In genomic region chr14:32697704-32698103, GRCh38 we compare ENCODE assay signal across 17 cellular contexts.
DNase-seq lines count a peak whose midpoint lies in the region; FAIRE-seq and TF ChIP-seq lines count a peak whose summit lies in the region.
"Had no signal": no experiment of that assay in that cellular context is flagged by ENCODE, and none has a peak within 500 bp of the region (broad histone marks: within the 10 kb centered on the region; RNA-seq: fewer than 3 reads in every experiment).

No MANE protein-coding gene starts in this region.

- no peak overlapping the region for H2AFZ ChIP-seq in endothelial cell of umbilical vein (ENCODE audit: low read depth, low read length)

- intact Hi-C loops in endothelial cell of umbilical vein (cut with micrococcal nuclease), result loop anchor here (5.0 kb wide), 1 partner anchor 235 kb away; no protein-coding TSS in a partner anchor

- H3K36me3 ChIP-seq in endothelial cell of umbilical vein (ENCODE audit: control insufficient read depth in 2 of 2, extremely low read depth in 1 of 2, insufficient read depth in 2 of 2, low read length in 2 of 2), result no peaks in the 10 kb centered on the region

- H3K27me3 ChIP-seq in endothelial cell of umbilical vein (ENCODE audit: control insufficient read depth in 2 of 2, insufficient read depth in 2 of 2, low read length in 2 of 2), result peaks cover 0 to 2% of the 10 kb centered on the region in 2 experiments

- H3K9ac ChIP-seq in endothelial cell of umbilical vein (replicated peaks; ENCODE audit: extremely low read depth, insufficient read depth, low read length), result no peak overlapping the region

- H3K9me3 ChIP-seq in endothelial cell of umbilical vein (replicated peaks; ENCODE audit: control insufficient read depth, insufficient read depth, low read length), result no peaks in the 10 kb centered on the region

- TF ChIP-seq CTCF in endothelial cell of umbilical vein (IDR thresholded peaks at IDR 0.05; ENCODE audit: extremely low read depth in 1 of 2, insufficient read depth in 1 of 2, low read depth in 1 of 2, low read length in 2 of 2), result no peak

- no peak for TF ChIP-seq POLR2A in endothelial cell of umbilical vein (IDR thresholded peaks at IDR 0.05; ENCODE audit: low read depth, low read length)

- no peaks in the 10 kb centered on the region for H3K9me1 ChIP-seq in endothelial cell of umbilical vein (replicated peaks; ENCODE audit: control insufficient read depth, extremely low read depth, insufficient read depth, low read length)

- peaks cover 7% of the 10 kb centered on the region for H3K4me1 ChIP-seq in endothelial cell of umbilical vein (ENCODE audit: control insufficient read depth, extremely low read depth, insufficient read depth, low read length)

- POLR2A ChIA-PET in endothelial cell of umbilical vein (lab: Charles Lee), result no interaction called here

- dilution Hi-C loops in endothelial cell of umbilical vein (cut with MboI; ENCODE audit: extremely low pct_ligation_motif_present, low sequenced_read_pairs), result no loop called here

- no peak overlapping the region for H3K4me2 ChIP-seq in endothelial cell of umbilical vein (ENCODE audit: insufficient read depth, low read length)

- no TSS peak for BruUV-seq in endothelial cell of umbilical vein (replicated peaks; lab: Mats Ljungman, UMichigan)

- no peaks in the 10 kb centered on the region for H3K79me2 ChIP-seq in endothelial cell of umbilical vein (ENCODE audit: control insufficient read depth, insufficient read depth, low read length)

- peak; percentile 67 for FAIRE-seq in endothelial cell of umbilical vein (lab: Jason Lieb, UNC)
- FAIRE-seq: GM12891 had no signal

- in situ Hi-C loops in Caki2 (cut with HindIII; ENCODE audit: low pct_unique_long_range_greater_than_20kb, low sequenced_read_pairs), result no loop called here

- no peaks in the 10 kb centered on the region for H4K20me1 ChIP-seq in endothelial cell of umbilical vein (replicated peaks; ENCODE audit: control insufficient read depth, extremely low read depth, insufficient read depth, low read length)

- no peak overlapping the region for H3K4me3 ChIP-seq in endothelial cell of umbilical vein (replicated peaks in 1 of 3; ENCODE audit: insufficient read depth in 1 of 3, low read depth in 1 of 3, low read length in 3 of 3)

- CTCF ChIA-PET in endothelial cell of umbilical vein (lab: Charles Lee), result no interaction called here

- DNase-seq in Caki2 (ENCODE audit: low read depth), result peak; percentile 43
- peak; percentile 76 for DNase-seq in RPMI7951 (ENCODE audit: low read depth)
- DNase-seq in endothelial cell of umbilical vein (ENCODE audit: low read depth, low spot score), result peak; percentile 27
- peak; percentile 95 for DNase-seq in renal cortical epithelial cell (ENCODE audit: low read depth)
- no peak for DNase-seq in activated effector memory CD4-positive, alpha-beta T cell treated with Interleukin-2 at 50 U/mL for 16 hours
- no peak for DNase-seq in NCI-H187 treated with DMSO at 0.1 percent for 48 hours (lab: John Stamatoyannopoulos, UW)
- DNase-seq in hippocampal formation (lab: John Stamatoyannopoulos, UW), result no peak
- DNase-seq in stimulated activated CD8-positive, alpha-beta memory T cell treated with anti-CD3 and anti-CD28 coated beads, Interleukin-4, amount 100 ng/mL, for 48 hours, result no peak
- DNase-seq: activated naive CD8-positive, alpha-beta T cell treated with anti-CD3 and anti-CD28 coated beads, Interleukin-2, amount 10 ng/mL, durations not matched to agents 7 days and 5 days; activated T-cell treated with anti-CD3 and anti-CD28 coated beads, Interleukin-2, amount 50 U/mL, for 4 hours; CD4-positive, CD25-positive, alpha-beta regulatory T cell; cortex of kidney; DND-41; MM.1S; Right ventricle myocardium superior; substantia nigra had no signal

- H3K27ac ChIP-seq in endothelial cell of umbilical vein (ENCODE audit: insufficient read depth, low read depth, low read length), result no peak overlapping the region

TF ChIP-seq in endothelial cell of umbilical vein, 7 proteins besides CTCF, POLR2A, EP300 and RAD21:
- TF ChIP-seq POLR2AphosphoS5 (IDR thresholded peaks at IDR 0.05; ENCODE audit: insufficient read depth, low read depth, low read length) (no peak), JUN (IDR thresholded peaks at IDR 0.05; ENCODE audit: borderline replicate concordance, insufficient read depth, insufficient read length, low read depth) (peak; percentile 36)

Comparison
In these comparisons a context has a peak if more than half of its experiments do, and no peak if none do; other contexts are left out.
1. DNase-seq: peak in Caki2 (single experiment), RPMI7951 (single experiment), endothelial cell of umbilical vein (single experiment) and renal cortical epithelial cell (single experiment); none in activated effector memory CD4-positive, alpha-beta T cell treated with Interleukin-2 at 50 U/mL for 16 hours (single experiment), NCI-H187 treated with DMSO at 0.1 percent for 48 hours (single experiment), hippocampal formation (0 of 2) and stimulated activated CD8-positive, alpha-beta memory T cell treated with anti-CD3 and anti-CD28 coated beads, Interleukin-4, amount 100 ng/mL, for 48 hours (single experiment).